ENCODE assay signal across 8 cellular contexts in the genomic region with DNA sequence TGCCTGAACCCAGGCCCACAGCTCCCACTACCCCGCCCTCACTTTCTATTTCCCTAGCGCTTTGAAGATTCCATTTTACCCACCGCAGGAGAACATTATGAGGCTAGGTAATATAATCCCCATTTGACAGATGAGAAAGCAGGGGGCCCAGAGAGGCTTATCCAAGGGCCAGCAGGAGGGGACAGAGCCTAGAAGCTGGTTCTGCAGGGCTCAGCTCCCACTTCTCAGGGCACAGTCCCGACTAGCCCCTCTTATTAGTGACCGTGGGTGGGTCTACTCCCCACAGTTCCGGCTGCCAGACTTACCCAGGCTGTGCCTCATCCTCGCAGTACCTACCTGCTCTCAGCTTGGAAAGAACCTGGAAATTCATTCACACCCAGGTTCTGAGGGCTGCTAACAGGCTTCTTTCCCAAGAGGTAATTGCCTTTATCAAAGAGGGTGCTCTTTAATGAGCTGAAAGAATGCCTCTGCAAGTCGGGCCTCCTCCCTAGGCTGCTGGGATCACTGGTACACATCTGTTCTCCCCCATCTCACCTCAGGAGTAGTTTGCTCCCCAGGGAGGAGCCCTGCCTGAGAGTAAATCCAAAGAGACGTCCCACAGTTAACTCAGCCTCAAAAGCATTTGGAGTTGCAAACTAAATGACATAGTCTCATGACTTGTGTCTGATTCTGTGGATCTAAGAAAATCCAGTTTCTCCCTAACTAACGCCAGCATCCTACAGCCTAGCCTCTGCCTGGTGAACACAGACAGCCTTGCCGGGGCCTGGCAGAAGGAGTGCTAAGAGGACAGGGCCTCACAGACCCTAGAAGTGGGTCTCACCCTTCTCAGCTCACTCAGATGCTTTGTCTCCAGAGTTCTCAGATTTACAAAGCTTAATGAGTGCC.
A peak's percentile ranks its signal among the peaks of the same experiment; 100 is the strongest.
DNase-seq lines count a peak whose midpoint lies in the region; ATAC-seq and TF ChIP-seq lines count a peak whose summit lies in the region.

No MANE protein-coding gene starts in this region.

- peaks cover 4% of the 10 kb centered on the region for H3K27me3 Mint-ChIP-seq in activated CD4-positive, alpha-beta memory T cell treated with anti-CD3 and anti-CD28 coated beads for 36 hours

- H3K9me3 Mint-ChIP-seq in activated CD4-positive, alpha-beta memory T cell treated with anti-CD3 and anti-CD28 coated beads for 36 hours, result no peaks in the 10 kb centered on the region

- H3K27me3 ChIP-seq in heart left ventricle, result no peaks in the 10 kb centered on the region

- H3K4me1 Mint-ChIP-seq in activated CD4-positive, alpha-beta memory T cell treated with anti-CD3 and anti-CD28 coated beads for 36 hours (ENCODE audit: low read depth), result peaks cover 54% of the 10 kb centered on the region

- ATAC-seq in GM21360 (IDR thresholded peaks at IDR 0.05; ENCODE audit: unreplicated experiment) (peak; percentile 43), HG03521 (IDR thresholded peaks at IDR 0.05; ENCODE audit: unreplicated experiment) (peak; percentile 32), heart left ventricle (peak in 2 of 4 donors; percentile 19 to 23)

- peak overlapping the region in 1 of 12 donors; percentile 4 for H3K4me3 ChIP-seq in heart left ventricle

- H3K4me1 ChIP-seq in heart left ventricle, result peaks cover 2 to 77% (median 17%) of the 10 kb centered on the region in 12 donors

- TF ChIP-seq CTCF in heart left ventricle (IDR thresholded peaks at IDR 0.05), result no peak

- peaks cover 0 to 11% (median 0%) of the 10 kb centered on the region in 12 donors for H3K9me3 ChIP-seq in heart left ventricle

- intact Hi-C loops in activated CD4-positive, alpha-beta memory T cell treated with anti-CD3 and anti-CD28 coated beads for 36 hours (cut with micrococcal nuclease), result loop anchor here (1.0 to 5.0 kb wide), 7 partner anchors 34 to 525 kb away; a partner anchor contains a TSS
- intact Hi-C loops in heart left ventricle (cut with DNase I), result loop anchor here in 8 of 10 donors (5.0 to 10.0 kb wide), 6 partner anchors 35 to 128 kb away; a partner anchor contains a TSS

- H3K27ac Mint-ChIP-seq in activated CD4-positive, alpha-beta memory T cell treated with anti-CD3 and anti-CD28 coated beads for 36 hours, result peak overlapping the region; percentile 91

- H3K36me3 ChIP-seq in heart left ventricle, result no peaks in the 10 kb centered on the region

- DNase-seq in EL (peak; percentile 55), heart left ventricle (no peak), NCI-H146 (lab: John Stamatoyannopoulos, UW) (no peak), DMS114 treated with DMSO at 0.1 percent for 48 hours (lab: John Stamatoyannopoulos, UW; ENCODE audit: unreplicated experiment) (no peak)
- peak; percentile 36 for DNase-seq in activated CD4-positive, alpha-beta memory T cell treated with anti-CD3 and anti-CD28 coated beads for 36 hours
- peak; percentile 22 for DNase-seq in stimulated activated CD4-positive, alpha-beta T cell treated with anti-CD3 and anti-CD28 coated beads, Interleukin-4, amount 100 ng/mL, for 1 hour

- no peak for TF ChIP-seq POLR2A in heart left ventricle (IDR thresholded peaks at IDR 0.05)

- peak overlapping the region; percentile 53 for H3K4me3 Mint-ChIP-seq in activated CD4-positive, alpha-beta memory T cell treated with anti-CD3 and anti-CD28 coated beads for 36 hours

- no peaks in the 10 kb centered on the region for H3K36me3 Mint-ChIP-seq in activated CD4-positive, alpha-beta memory T cell treated with anti-CD3 and anti-CD28 coated beads for 36 hours

- CTCF ChIA-PET in activated CD4-positive, alpha-beta memory T cell treated with anti-CD3 and anti-CD28 coated beads for 36 hours (lab: Charles Lee), result interaction anchor here (1.0 to 1.8 kb wide), 5 partner anchors 42 to 131 kb away, joined by 3 to 7 read pairs (median 4); no protein-coding TSS in a partner anchor

- H3K27ac ChIP-seq in heart left ventricle, result peak overlapping the region; percentile 49 to 97 (median 72)

- 78 to 82% (median 82%) methylated on average over 11 of the region's 11 CpGs for WGBS in heart left ventricle, 4 donors

- POLR2A ChIA-PET in activated CD4-positive, alpha-beta memory T cell treated with anti-CD3 and anti-CD28 coated beads for 36 hours (lab: Charles Lee), result interaction anchor here (1.0 to 1.6 kb wide), 4 partner anchors 59 to 125 kb away, joined by 3 to 8 read pairs (median 4); a partner anchor contains a TSS

Comparison
In these comparisons a context has a peak if more than half of its experiments do, and no peak if none do; other contexts are left out.
1. DNase-seq: peak in EL (single experiment), activated CD4-positive, alpha-beta memory T cell treated with anti-CD3 and anti-CD28 coated beads for 36 hours (single experiment) and stimulated activated CD4-positive, alpha-beta T cell treated with anti-CD3 and anti-CD28 coated beads, Interleukin-4, amount 100 ng/mL, for 1 hour (single experiment); none in heart left ventricle (0 of 5), NCI-H146 (single experiment) and DMS114 treated with DMSO at 0.1 percent for 48 hours (single experiment).